ENCODE assay signal across 3 cellular contexts in the genomic region with DNA sequence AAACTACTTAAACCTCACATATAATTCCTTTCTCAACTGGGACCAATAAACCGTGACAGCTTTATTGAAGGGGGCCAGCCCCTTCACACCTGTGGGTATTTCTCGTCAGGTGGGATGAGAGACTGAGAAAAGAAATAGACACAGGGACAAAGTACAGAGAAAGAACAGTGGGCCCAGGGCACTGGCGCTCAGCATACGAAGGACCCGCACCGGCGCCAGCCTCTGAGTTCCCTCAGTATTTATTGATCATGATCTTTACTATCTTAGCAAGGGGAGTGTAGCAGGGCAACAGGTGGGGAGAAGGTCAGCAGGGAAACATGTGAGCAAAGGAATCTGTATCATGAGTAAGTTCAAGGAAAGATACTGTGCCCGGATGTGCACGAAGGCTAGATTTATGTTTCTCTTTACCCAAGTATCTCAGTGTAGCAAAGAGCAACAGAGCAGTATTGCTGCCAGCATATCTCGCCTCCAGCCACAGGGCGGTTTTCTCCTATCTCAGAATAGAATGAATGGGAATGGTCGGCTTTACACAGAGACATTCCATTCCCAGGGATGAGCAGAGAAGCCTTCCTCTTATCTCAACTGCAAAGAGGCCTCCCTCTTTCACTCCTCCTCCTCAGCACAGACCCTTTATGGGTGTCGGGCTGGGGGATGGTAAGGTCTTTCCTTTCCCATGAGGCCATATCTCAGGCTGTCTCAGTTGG. TPM values are rescaled to one million over a fixed set of nuclear protein-coding genes. Genes with fewer than 3 reads are reported as not detected.
"Had no signal": no experiment of that assay in that cellular context is flagged by ENCODE, and none has a peak within 500 bp of the region (broad histone marks: within the 10 kb centered on the region; RNA-seq: fewer than 3 reads in every experiment).

No MANE protein-coding gene starts in this region.

RNA-seq across cellular contexts. Expression of a gene that starts 43.6 kb away (rescaled TPM):
- total RNA-seq: LHCN-M2 had no signal
- polyA plus RNA-seq: IgD-negative memory B cell, SK-N-SH had no signal
